21 cellular contexts compared by ENCODE assay signal in genomic region chr16:79402356-79402755, GRCh38.
DNase-seq lines count a peak whose midpoint lies in the region; ATAC-seq and TF ChIP-seq lines count a peak whose summit lies in the region.
"Had no signal": no experiment of that assay in that cellular context is flagged by ENCODE, and none has a peak within 500 bp of the region (broad histone marks: within the 10 kb centered on the region; RNA-seq: fewer than 3 reads in every experiment).

No MANE protein-coding gene starts in this region.

- ATAC-seq in left colon = peak; percentile 93
- ATAC-seq in GM21619 (IDR thresholded peaks at IDR 0.05; ENCODE audit: unreplicated experiment) = no peak
- no peak for ATAC-seq in HG03442 (IDR thresholded peaks at IDR 0.05; ENCODE audit: unreplicated experiment)
- ATAC-seq: A549 had no signal

- no peak overlapping the region for H3K9ac ChIP-seq in parathyroid adenoma
- H3K9ac ChIP-seq: neural progenitor cell had no signal

- no peaks in the 10 kb centered on the region for H3K9me3 ChIP-seq in parathyroid adenoma (ENCODE audit: control insufficient read depth, low read length)

- H3K36me3 ChIP-seq in parathyroid adenoma (ENCODE audit: control insufficient read depth, insufficient read depth, low read length) = no peaks in the 10 kb centered on the region
- H3K36me3 ChIP-seq: brain microvascular endothelial cell, neural progenitor cell had no signal

- no peak for TF ChIP-seq CTCF in parathyroid adenoma (IDR thresholded peaks at IDR 0.05)

- H3K4me1 ChIP-seq in parathyroid adenoma = peaks cover 3% of the 10 kb centered on the region
- H3K4me1 ChIP-seq: A549 had no signal

- no peak overlapping the region for H3K4me2 ChIP-seq in parathyroid adenoma (ENCODE audit: low read length)
- H3K4me2 ChIP-seq: A549, neural progenitor cell had no signal

- no peaks in the 10 kb centered on the region for H3K79me2 ChIP-seq in parathyroid adenoma

- H3K27ac ChIP-seq in parathyroid adenoma = no peak overlapping the region
- H3K27ac ChIP-seq: A549, brain microvascular endothelial cell, coronary artery, HL-60, neural progenitor cell had no signal

- no peaks in the 10 kb centered on the region for H3K27me3 ChIP-seq in parathyroid adenoma (ENCODE audit: control insufficient read depth, insufficient read depth, low read length)
- H3K27me3 ChIP-seq: brain microvascular endothelial cell, neural progenitor cell had no signal

- intact Hi-C loops in left colon (cut with DNase I, micrococcal nuclease) = no loop called here

- DNase-seq in Daoy (ENCODE audit: low read depth) (peak; percentile 23), SW480 (ENCODE audit: low spot score) (peak; percentile 67), left colon (peak; percentile 86 to 87), NCI-H1417 treated with DMSO at 0.1 percent for 48 hours (lab: John Stamatoyannopoulos, UW) (no peak), EL (no peak)
- DNase-seq: activated CD4-positive, alpha-beta T cell treated with anti-CD3 and anti-CD28 coated beads, Interleukin-2, amount 50 U/mL, for 1 hour; activated effector memory CD4-positive, alpha-beta T cell treated with anti-CD3 and anti-CD28 coated beads, Interleukin-2, amount 50 U/mL, for 16 hours; brain microvascular endothelial cell; COR-L47; NCI-H2171 treated with DMSO at 0.1 percent for 48 hours; NCI-H748 treated with DMSO at 0.1 percent for 48 hours; SHP77 treated with DMSO at 0.1 percent for 48 hours; stimulated activated CD4-positive, alpha-beta T cell treated with anti-CD3 and anti-CD28 coated beads, Interleukin-12 subunit alpha, Interleukin-12 subunit beta, amount 100 ng/mL, for 4 hours; T-helper 1 cell had no signal

- no peak overlapping the region for H3K4me3 ChIP-seq in parathyroid adenoma (ENCODE audit: low read depth, low read length)
- H3K4me3 ChIP-seq: A549, coronary artery, neural progenitor cell had no signal

- peak overlapping the region; percentile 52 for H2AFZ ChIP-seq in parathyroid adenoma
- H2AFZ ChIP-seq: neural progenitor cell had no signal

Comparison
In these comparisons a context has a peak if more than half of its experiments do, and no peak if none do; other contexts are left out.
1. DNase-seq: peak in Daoy (single experiment), SW480 (single experiment) and left colon (2 of 2); none in NCI-H1417 treated with DMSO at 0.1 percent for 48 hours (single experiment) and EL (single experiment).